In genomic region chr15:89385596-89386242, GRCh38 we compare ENCODE assay signal across 24 cellular contexts. TPM values are rescaled to one million over a fixed set of nuclear protein-coding genes. Genes with fewer than 3 reads are reported as not detected.
DNase-seq lines count a peak whose midpoint lies in the region; ATAC-seq, FAIRE-seq and TF ChIP-seq lines count a peak whose summit lies in the region.
"Had no signal": no experiment of that assay in that cellular context is flagged by ENCODE, and none has a peak within 500 bp of the region (broad histone marks: within the 10 kb centered on the region; RNA-seq: fewer than 3 reads in every experiment).

No MANE protein-coding gene starts in this region.

- no peaks in the 10 kb centered on the region for H3K4me1 Mint-ChIP-seq in stimulated activated effector memory CD8-positive, alpha-beta T cell treated with anti-CD3 and anti-CD28 coated beads, Interleukin-12 subunit alpha, Interleukin-12 subunit beta, amount 100 ng/mL, for 72 hours
- peaks cover 38% of the 10 kb centered on the region for H3K4me1 Mint-ChIP-seq in WTC11
- H3K4me1 Mint-ChIP-seq: activated B cell treated with CpG ODN at 0.5 μM for 24 hours; activated naive CD4-positive, alpha-beta T cell treated with anti-CD3 and anti-CD28 coated beads, Interleukin-2, amount 50 U/mL, for 24 hours had no signal

- H3K36me3 ChIP-seq in bronchial epithelial cell (ENCODE audit: control insufficient read depth, insufficient read depth, low read length): no peaks in the 10 kb centered on the region
- H3K36me3 ChIP-seq: vagina had no signal

- ATAC-seq in stimulated activated effector memory CD8-positive, alpha-beta T cell treated with anti-CD3 and anti-CD28 coated beads, Interleukin-12 subunit alpha, Interleukin-12 subunit beta, amount 100 ng/mL, for 72 hours: no peak
- ATAC-seq in WTC11 (no peak), GM18511 (IDR thresholded peaks at IDR 0.05; ENCODE audit: unreplicated experiment) (no peak)
- ATAC-seq: activated T-cell treated with anti-CD3 and anti-CD28 coated beads, Interleukin-2, amount 50 U/mL, for 4 hours; HCT116 had no signal

- POLR2A ChIA-PET in WTC11 (lab: Charles Lee): no interaction called here

- H3K9me3 Mint-ChIP-seq in stimulated activated effector memory CD8-positive, alpha-beta T cell treated with anti-CD3 and anti-CD28 coated beads, Interleukin-12 subunit alpha, Interleukin-12 subunit beta, amount 100 ng/mL, for 72 hours: no peaks in the 10 kb centered on the region
- no peaks in the 10 kb centered on the region for H3K9me3 Mint-ChIP-seq in WTC11
- H3K9me3 Mint-ChIP-seq: activated B cell treated with CpG ODN at 0.5 μM for 24 hours; activated naive CD4-positive, alpha-beta T cell treated with anti-CD3 and anti-CD28 coated beads, Interleukin-2, amount 50 U/mL, for 24 hours; activated T-cell treated with anti-CD3 and anti-CD28 coated beads, Interleukin-2, amount 50 U/mL, for 4 hours; neural crest cell had no signal

- no peak overlapping the region for H3K27ac Mint-ChIP-seq in stimulated activated effector memory CD8-positive, alpha-beta T cell treated with anti-CD3 and anti-CD28 coated beads, Interleukin-12 subunit alpha, Interleukin-12 subunit beta, amount 100 ng/mL, for 72 hours
- H3K27ac Mint-ChIP-seq in WTC11: no peak overlapping the region
- H3K27ac Mint-ChIP-seq: activated B cell treated with CpG ODN at 0.5 μM for 24 hours; activated naive CD4-positive, alpha-beta T cell treated with anti-CD3 and anti-CD28 coated beads, Interleukin-2, amount 50 U/mL, for 24 hours had no signal

- H3K36me3 Mint-ChIP-seq in stimulated activated effector memory CD8-positive, alpha-beta T cell treated with anti-CD3 and anti-CD28 coated beads, Interleukin-12 subunit alpha, Interleukin-12 subunit beta, amount 100 ng/mL, for 72 hours: no peaks in the 10 kb centered on the region
- no peaks in the 10 kb centered on the region for H3K36me3 Mint-ChIP-seq in WTC11
- H3K36me3 Mint-ChIP-seq: activated naive CD4-positive, alpha-beta T cell treated with anti-CD3 and anti-CD28 coated beads, Interleukin-2, amount 50 U/mL, for 24 hours had no signal

- CTCF ChIA-PET in WTC11 (lab: Charles Lee): interaction anchor here (1.0 to 1.7 kb wide), 3 partner anchors 22 to 57 kb away, joined by 4 to 10 read pairs (median 4); no protein-coding TSS in a partner anchor

- no peak for TF ChIP-seq CTCF in bronchial epithelial cell (IDR thresholded peaks at IDR 0.05; ENCODE audit: insufficient read depth, low read length, severe bottlenecking)
- no peak for TF ChIP-seq CTCF in WTC11 (IDR thresholded peaks at IDR 0.05)

- H3K27me3 Mint-ChIP-seq in WTC11 (ENCODE audit: low read depth): peaks cover 97% of the 10 kb centered on the region

- H3K4me3 Mint-ChIP-seq in stimulated activated effector memory CD8-positive, alpha-beta T cell treated with anti-CD3 and anti-CD28 coated beads, Interleukin-12 subunit alpha, Interleukin-12 subunit beta, amount 100 ng/mL, for 72 hours: no peak overlapping the region
- no peak overlapping the region for H3K4me3 Mint-ChIP-seq in WTC11
- H3K4me3 Mint-ChIP-seq: activated B cell treated with CpG ODN at 0.5 μM for 24 hours; activated naive CD4-positive, alpha-beta T cell treated with anti-CD3 and anti-CD28 coated beads, Interleukin-2, amount 50 U/mL, for 24 hours; activated T-cell treated with anti-CD3 and anti-CD28 coated beads, Interleukin-2, amount 50 U/mL, for 4 hours; neural crest cell had no signal

- peaks cover 3% of the 10 kb centered on the region for H3K27me3 ChIP-seq in bronchial epithelial cell (ENCODE audit: control insufficient read depth, insufficient read depth, low read length)
- H3K27me3 ChIP-seq: vagina had no signal

- H3K4me3 ChIP-seq in bronchial epithelial cell (ENCODE audit: low read depth, low read length): no peak overlapping the region
- H3K4me3 ChIP-seq: vagina had no signal

- FAIRE-seq in bronchial epithelial cell (lab: Jason Lieb, UNC): peak; percentile 40
- FAIRE-seq: A204.1, GM12891 had no signal

- peak; percentile 43 for DNase-seq in A172 (ENCODE audit: low spot score)
- peak; percentile 58 for DNase-seq in HT1080 (ENCODE audit: low read depth)
- DNase-seq in SKM-1 (lab: John Stamatoyannopoulos, UW; ENCODE audit: unreplicated experiment): peak; percentile 72
- no peak for DNase-seq in bronchial epithelial cell (ENCODE audit: low read depth)
- no peak for DNase-seq in stimulated activated effector memory CD8-positive, alpha-beta T cell treated with anti-CD3 and anti-CD28 coated beads, Interleukin-12 subunit alpha, Interleukin-12 subunit beta, amount 100 ng/mL, for 72 hours (ENCODE audit: low spot score in 2 of 2)
- DNase-seq in WTC11 (ENCODE audit: low spot score): no peak
- no peak for DNase-seq in nucleus accumbens (lab: John Stamatoyannopoulos, UW)
- DNase-seq: activated B cell treated with CpG ODN at 0.5 μM for 24 hours; activated T-cell treated with anti-CD3 and anti-CD28 coated beads, Interleukin-2, amount 50 U/mL, for 4 hours; DMS 273 treated with DMSO at 0.1 percent for 48 hours; foreskin melanocyte; IMR-90; NCI-H1092; NCI-H2081 treated with DMSO at 0.1 percent for 48 hours; NCI-H524 treated with DMSO at 0.1 percent for 48 hours; SHP77; substantia nigra had no signal

TF ChIP-seq in WTC11, 78 proteins besides CTCF, POLR2A, EP300 and RAD21:
- TF ChIP-seq ZNF423 (CRISPR knock-in tag; IDR thresholded peaks at IDR 0.05): no peak
TF ChIP-seq in WTC11: peak in this region for 0.

RNA-seq across cellular contexts. Expression of gene POLG, which starts 51.1 kb away (rescaled TPM):
- 40.2 and 46.5 TPM in 2 replicates for total RNA-seq in A172 (2014; rRNA removed; shearing (Covaris generic))
- total RNA-seq in HT1080 (2014; rRNA removed; shearing (Covaris generic)): 59.6 and 81.5 TPM in 2 replicates
- 32.7 and 35.0 TPM in 2 replicates for polyA plus RNA-seq in HT1080 (2015; cell fraction: cytosol; rRNA removed)
- polyA plus RNA-seq in HT1080 (2015; cell fraction: nucleus; rRNA removed): 94.7 and 115 TPM in 2 replicates
- total RNA-seq in bronchial epithelial cell (85.6 and 93.7 TPM in 2 replicates), WTC11 (2021) (63.9 to 76.2 TPM (median 68.3 TPM) in 3 replicates)

Comparison
In these comparisons a context has a peak if more than half of its experiments do, and no peak if none do; other contexts are left out.
1. DNase-seq: peak in A172 (single experiment), HT1080 (single experiment) and SKM-1 (single experiment); none in bronchial epithelial cell (single experiment), stimulated activated effector memory CD8-positive, alpha-beta T cell treated with anti-CD3 and anti-CD28 coated beads, Interleukin-12 subunit alpha, Interleukin-12 subunit beta, amount 100 ng/mL, for 72 hours (0 of 2), WTC11 (single experiment) and nucleus accumbens (0 of 56).